ENCODE assay signal across 9 cellular contexts in genomic region chr1:162003061-162003824, GRCh38. TPM values are rescaled to one million over a fixed set of nuclear protein-coding genes. Genes with fewer than 3 reads are reported as not detected.
DNase-seq lines count a peak whose midpoint lies in the region; ATAC-seq and TF ChIP-seq lines count a peak whose summit lies in the region.
"Had no signal": no experiment of that assay in that cellular context is flagged by ENCODE, and none has a peak within 500 bp of the region (broad histone marks: within the 10 kb centered on the region; RNA-seq: fewer than 3 reads in every experiment).

No MANE protein-coding gene starts in this region.

- no peak overlapping the region for H3K4me2 ChIP-seq in neural progenitor cell

- peaks cover 9% of the 10 kb centered on the region for H3K4me1 Mint-ChIP-seq in activated naive CD4-positive, alpha-beta T cell treated with anti-CD3 and anti-CD28 coated beads for 36 hours (ENCODE audit: low read depth)
- H3K4me1 Mint-ChIP-seq in neural progenitor cell = peaks cover 4% of the 10 kb centered on the region

- H3K9ac ChIP-seq in neural progenitor cell = no peak overlapping the region

- intact Hi-C loops in sigmoid colon (cut with DNase I) (no loop called here), prostate gland (cut with DNase I) (no loop called here)
- intact Hi-C loops in activated naive CD4-positive, alpha-beta T cell treated with anti-CD3 and anti-CD28 coated beads for 36 hours (cut with micrococcal nuclease) = no loop called here

- TF ChIP-seq EP300 in sigmoid colon (IDR thresholded peaks at IDR 0.05) = no peak

- no peak overlapping the region for H2AFZ ChIP-seq in neural progenitor cell (replicated peaks)

- H3K9me3 ChIP-seq in sigmoid colon (no peaks in the 10 kb centered on the region), prostate gland (no peaks in the 10 kb centered on the region), neural progenitor cell (ENCODE audit: low read depth) (no peaks in the 10 kb centered on the region)

- H3K27me3 ChIP-seq in foreskin keratinocyte (peaks cover 44% of the 10 kb centered on the region), sigmoid colon (no peaks in the 10 kb centered on the region), prostate gland (replicated peaks; ENCODE audit: insufficient read depth) (no peaks in the 10 kb centered on the region), neural progenitor cell (no peaks in the 10 kb centered on the region)

- H3K36me3 Mint-ChIP-seq in activated naive CD4-positive, alpha-beta T cell treated with anti-CD3 and anti-CD28 coated beads for 36 hours (ENCODE audit: low read depth) = no peaks in the 10 kb centered on the region
- no peaks in the 10 kb centered on the region for H3K36me3 Mint-ChIP-seq in neural progenitor cell

- peak; percentile 99 for DNase-seq in GM04503 (ENCODE audit: low read depth)
- DNase-seq in SK-N-DZ (ENCODE audit: low spot score) = peak; percentile 17
- peak in 1 of 2 donors; percentile 30 for DNase-seq in foreskin keratinocyte
- DNase-seq in sigmoid colon = peak; percentile 77
- no peak for DNase-seq in SHP77 (lab: John Stamatoyannopoulos, UW)
- no peak for DNase-seq in prostate gland (ENCODE audit: low spot score)
- DNase-seq in activated naive CD4-positive, alpha-beta T cell treated with anti-CD3 and anti-CD28 coated beads for 36 hours = no peak
- no peak for DNase-seq in neural progenitor cell (ENCODE audit: low spot score)

- no peak for TF ChIP-seq POLR2A in sigmoid colon (IDR thresholded peaks at IDR 0.05)
- TF ChIP-seq POLR2A in prostate gland (IDR thresholded peaks at IDR 0.05) = no peak

- no peak overlapping the region for H3K27ac Mint-ChIP-seq in activated naive CD4-positive, alpha-beta T cell treated with anti-CD3 and anti-CD28 coated beads for 36 hours
- no peak overlapping the region for H3K27ac Mint-ChIP-seq in neural progenitor cell
- H3K27ac Mint-ChIP-seq: stimulated activated naive CD8-positive, alpha-beta T cell treated with anti-CD3 and anti-CD28 coated beads, Interleukin-15, Interleukin-2, amounts not matched to agents 100 ng/mL and 50 ng/mL, for 24 hours had no signal

- H3K9me3 Mint-ChIP-seq in activated naive CD4-positive, alpha-beta T cell treated with anti-CD3 and anti-CD28 coated beads for 36 hours = no peaks in the 10 kb centered on the region
- no peaks in the 10 kb centered on the region for H3K9me3 Mint-ChIP-seq in neural progenitor cell
- H3K9me3 Mint-ChIP-seq: stimulated activated naive CD8-positive, alpha-beta T cell treated with anti-CD3 and anti-CD28 coated beads, Interleukin-15, Interleukin-2, amounts not matched to agents 100 ng/mL and 50 ng/mL, for 24 hours had no signal

- H3K27ac ChIP-seq in foreskin keratinocyte = no peak overlapping the region
- H3K27ac ChIP-seq in sigmoid colon = peak overlapping the region; percentile 51 to 56 (median 53)
- no peak overlapping the region for H3K27ac ChIP-seq in prostate gland
- H3K27ac ChIP-seq in neural progenitor cell = no peak overlapping the region

- H3K4me3 Mint-ChIP-seq in activated naive CD4-positive, alpha-beta T cell treated with anti-CD3 and anti-CD28 coated beads for 36 hours = no peak overlapping the region
- no peak overlapping the region for H3K4me3 Mint-ChIP-seq in neural progenitor cell
- H3K4me3 Mint-ChIP-seq: stimulated activated naive CD8-positive, alpha-beta T cell treated with anti-CD3 and anti-CD28 coated beads, Interleukin-15, Interleukin-2, amounts not matched to agents 100 ng/mL and 50 ng/mL, for 24 hours had no signal

- H3F3A ChIP-seq in neural progenitor cell (ENCODE audit: low read depth) = no peaks in the 10 kb centered on the region

- H3K4me3 ChIP-seq in sigmoid colon = peak overlapping the region in 1 of 4 donors; percentile 15
- no peak overlapping the region for H3K4me3 ChIP-seq in prostate gland
- H3K4me3 ChIP-seq in neural progenitor cell = no peak overlapping the region

- no peak for TF ChIP-seq CTCF in foreskin keratinocyte (conservative IDR thresholded peaks at IDR 0.05)
- TF ChIP-seq CTCF in sigmoid colon (IDR thresholded peaks at IDR 0.05) = no peak
- TF ChIP-seq CTCF in prostate gland (IDR thresholded peaks at IDR 0.05) = no peak
- TF ChIP-seq CTCF in neural progenitor cell (IDR thresholded peaks at IDR 0.05) = no peak

- H3K36me3 ChIP-seq in sigmoid colon = peaks cover 0 to 73% (median 5%) of the 10 kb centered on the region in 4 donors
- no peaks in the 10 kb centered on the region for H3K36me3 ChIP-seq in prostate gland
- H3K36me3 ChIP-seq in neural progenitor cell = no peaks in the 10 kb centered on the region

- H3K27me3 Mint-ChIP-seq in activated naive CD4-positive, alpha-beta T cell treated with anti-CD3 and anti-CD28 coated beads for 36 hours (ENCODE audit: low read depth) = no peaks in the 10 kb centered on the region
- peaks cover 3% of the 10 kb centered on the region for H3K27me3 Mint-ChIP-seq in neural progenitor cell (ENCODE audit: insufficient read depth, low read depth)

- ATAC-seq in foreskin keratinocyte = peak; percentile 3

- CTCF ChIA-PET in activated naive CD4-positive, alpha-beta T cell treated with anti-CD3 and anti-CD28 coated beads for 36 hours (lab: Charles Lee) = no interaction called here

- H3K4me1 ChIP-seq in foreskin keratinocyte = peaks cover 10% of the 10 kb centered on the region
- H3K4me1 ChIP-seq in sigmoid colon = no peaks in the 10 kb centered on the region
- no peaks in the 10 kb centered on the region for H3K4me1 ChIP-seq in prostate gland (replicated peaks)
- no peaks in the 10 kb centered on the region for H3K4me1 ChIP-seq in neural progenitor cell

- H4K20me1 ChIP-seq in neural progenitor cell (ENCODE audit: low read depth) = no peaks in the 10 kb centered on the region

- H3K79me2 ChIP-seq in neural progenitor cell (ENCODE audit: low read depth) = no peaks in the 10 kb centered on the region

- 73 to 84% methylated on average over 15 of the region's 15 CpGs for WGBS in sigmoid colon, 2 donors
- 58% methylated on average over 15 of the region's 15 CpGs for WGBS in prostate gland

RNA-seq across cellular contexts. Expression of gene OLFML2B, which starts 20.4 kb away (rescaled TPM):
- 1.1 and 2.1 TPM in 2 replicates for polyA plus RNA-seq in SK-N-DZ (2014; cell fraction: cytosol; rRNA removed)
- polyA plus RNA-seq in SK-N-DZ (2014; cell fraction: nucleus; rRNA removed) = 0.76 and 1.7 TPM in 2 replicates
- 0.18 and 0.31 TPM in 2 replicates for total RNA-seq in foreskin keratinocyte
- polyA plus RNA-seq in foreskin keratinocyte = 0.13 and 0.17 TPM in 2 replicates
- total RNA-seq in sigmoid colon = 10 to 100 TPM; 14.3 to 27.4 (median 20.2) TPM
- polyA plus RNA-seq in sigmoid colon = 1 to 10 TPM; 1.2 to 5.3 (median 3.5) TPM
- total RNA-seq in prostate gland = 10 to 100 TPM in 1 of 2 donors, 1 to 10 TPM in 1; 3.2 to 29.7 TPM
- total RNA-seq in activated naive CD4-positive, alpha-beta T cell treated with anti-CD3 and anti-CD28 coated beads for 36 hours = 1 to 10 TPM; 1.7 to 2.3 TPM
- 1.3 and 3.0 TPM in 2 replicates for total RNA-seq in neural progenitor cell (ENCODE audit: low replicate concordance)

Comparison
In these comparisons a context has a peak if more than half of its experiments do, and no peak if none do; other contexts are left out.
1. DNase-seq: peak in GM04503 (single experiment), SK-N-DZ (single experiment) and sigmoid colon (single experiment); none in SHP77 (0 of 2), prostate gland (single experiment), activated naive CD4-positive, alpha-beta T cell treated with anti-CD3 and anti-CD28 coated beads for 36 hours (single experiment) and neural progenitor cell (single experiment).
2. H3K27ac ChIP-seq: peak in sigmoid colon (4 of 4); none in foreskin keratinocyte (single experiment), prostate gland (0 of 2) and neural progenitor cell (single experiment).